In genomic region chr5:77396017-77396416, GRCh38 we compare ENCODE assay signal across 31 cellular contexts.
DNase-seq lines count a peak whose midpoint lies in the region; ATAC-seq, FAIRE-seq and TF ChIP-seq lines count a peak whose summit lies in the region.
"Had no signal": no experiment of that assay in that cellular context is flagged by ENCODE, and none has a peak within 500 bp of the region (broad histone marks: within the 10 kb centered on the region; RNA-seq: fewer than 3 reads in every experiment).

No MANE protein-coding gene starts in this region.

- no peak for TF ChIP-seq POLR2A in GM12891 (IDR thresholded peaks at IDR 0.05; ENCODE audit: low read depth, low read length)

- no peaks in the 10 kb centered on the region for H3K9me3 ChIP-seq in CD4-positive, alpha-beta memory T cell (ENCODE audit: control insufficient read depth in 1 of 2, low read length in 2 of 2)
- H3K9me3 ChIP-seq: heart left ventricle, SJCRH30 had no signal

- H3K4me3 ChIP-seq in CD4-positive, alpha-beta memory T cell (ENCODE audit: low read length in 2 of 2), result no peak overlapping the region
- H3K4me3 ChIP-seq: heart left ventricle, SJCRH30 had no signal

- H3K27me3 Mint-ChIP-seq in mesothelial cell of epicardium (ENCODE audit: low read depth), result no peaks in the 10 kb centered on the region
- peaks cover 1 to 3% of the 10 kb centered on the region in 2 donors for H3K27me3 Mint-ChIP-seq in CD4-positive, alpha-beta memory T cell
- H3K27me3 Mint-ChIP-seq: activated naive CD4-positive, alpha-beta T cell treated with anti-CD3 and anti-CD28 coated beads, Interleukin-2, amount 50 U/mL, for 24 hours; brain had no signal

- H3K4me3 Mint-ChIP-seq in mesothelial cell of epicardium, result no peak overlapping the region
- no peak overlapping the region for H3K4me3 Mint-ChIP-seq in CD4-positive, alpha-beta memory T cell
- H3K4me3 Mint-ChIP-seq: activated CD4-positive, alpha-beta memory T cell treated with anti-CD3 and anti-CD28 coated beads, Interleukin-2, amount 10 ng/mL, durations not matched to agents 7 days and 5 days; activated naive CD4-positive, alpha-beta T cell treated with anti-CD3 and anti-CD28 coated beads, Interleukin-2, amount 50 U/mL, for 24 hours; brain had no signal

- DNase-seq in GM12891 (ENCODE audit: insufficient read length, low spot score) (peak; percentile 17), NCI-H2171 (lab: John Stamatoyannopoulos, UW) (peak; percentile 10), mesothelial cell of epicardium (ENCODE audit: low spot score in 2 of 2, unreplicated experiment in 2 of 2) (no peak)
- no peak for DNase-seq in CD4-positive, alpha-beta memory T cell
- DNase-seq: activated CD4-positive, alpha-beta memory T cell treated with anti-CD3 and anti-CD28 coated beads, Interleukin-2, amount 10 ng/mL, durations not matched to agents 7 days and 5 days; activated CD4-positive, alpha-beta T cell treated with anti-CD3 and anti-CD28 coated beads for 1 hour; activated CD8-positive, alpha-beta memory T cell treated with anti-CD3 and anti-CD28 coated beads, Interleukin-2, amount 50 U/mL, for 48 hours; amniotic stem cell; dermis blood vessel endothelial cell; DMS79; heart left ventricle; left ventricle myocardium superior; NCI-H1417; NCI-H2081; SJCRH30; stimulated activated CD4-positive, alpha-beta T cell treated with anti-CD3 and anti-CD28 coated beads, Interleukin-12 subunit alpha, Interleukin-12 subunit beta, amount 100 ng/mL, for 4 hours; stimulated activated CD4-positive, alpha-beta T cell treated with anti-CD3 and anti-CD28 coated beads, Interleukin-2, amount 100 ng/mL, for 48 hours; SW 1271; trophoblast cell had no signal

- POLR2A ChIA-PET in CD4-positive, alpha-beta memory T cell (lab: Charles Lee; ENCODE audit: partially characterized antibody), result no interaction called here

- no peaks in the 10 kb centered on the region for H3K4me1 ChIP-seq in CD4-positive, alpha-beta memory T cell (ENCODE audit: insufficient read depth, low read length)
- H3K4me1 ChIP-seq: heart left ventricle had no signal

- no peak overlapping the region for H3K27ac ChIP-seq in CD4-positive, alpha-beta memory T cell (ENCODE audit: low read depth, low read length)
- H3K27ac ChIP-seq: heart left ventricle, SJCRH30 had no signal

- CTCF ChIA-PET in CD4-positive, alpha-beta memory T cell (lab: Charles Lee; ENCODE audit: partially characterized antibody), result no interaction called here

- no peaks in the 10 kb centered on the region for H3K27me3 ChIP-seq in CD4-positive, alpha-beta memory T cell (ENCODE audit: insufficient read depth, low read length)
- H3K27me3 ChIP-seq: heart left ventricle had no signal

- H3K36me3 ChIP-seq in CD4-positive, alpha-beta memory T cell (ENCODE audit: insufficient read depth, low read length), result no peaks in the 10 kb centered on the region
- H3K36me3 ChIP-seq: heart left ventricle, SJCRH30 had no signal

- no peaks in the 10 kb centered on the region for H3K9me3 Mint-ChIP-seq in mesothelial cell of epicardium
- H3K9me3 Mint-ChIP-seq in CD4-positive, alpha-beta memory T cell, result no peaks in the 10 kb centered on the region
- H3K9me3 Mint-ChIP-seq: activated CD4-positive, alpha-beta memory T cell treated with anti-CD3 and anti-CD28 coated beads, Interleukin-2, amount 10 ng/mL, durations not matched to agents 7 days and 5 days; activated naive CD4-positive, alpha-beta T cell treated with anti-CD3 and anti-CD28 coated beads, Interleukin-2, amount 50 U/mL, for 24 hours; activated T-helper 2 cell treated with anti-CD3 and anti-CD28 coated beads, Interferon-gamma antibody, Interleukin-2, Interleukin-4, amounts not matched to agents 10 μg/mL and 5 μg/mL and 100 μg/mL, durations not matched to agents 14 hours and 24 hours and 36 hours; brain had no signal

- H3K36me3 Mint-ChIP-seq in mesothelial cell of epicardium, result no peaks in the 10 kb centered on the region
- H3K36me3 Mint-ChIP-seq in CD4-positive, alpha-beta memory T cell, result no peaks in the 10 kb centered on the region
- H3K36me3 Mint-ChIP-seq: brain had no signal

- intact Hi-C loops in CD4-positive, alpha-beta memory T cell (cut with micrococcal nuclease), result no loop called here

- no peak for TF ChIP-seq CTCF in mesothelial cell of epicardium (IDR thresholded peaks at IDR 0.05; ENCODE audit: unreplicated experiment)

- ATAC-seq in GM19463 (IDR thresholded peaks at IDR 0.05; ENCODE audit: unreplicated experiment) (peak; percentile 69), HG03469 (IDR thresholded peaks at IDR 0.05; ENCODE audit: unreplicated experiment) (no peak), GM21381 (IDR thresholded peaks at IDR 0.05; ENCODE audit: unreplicated experiment) (no peak), GM21360 (IDR thresholded peaks at IDR 0.05; ENCODE audit: unreplicated experiment) (no peak)
- ATAC-seq: esophagus mucosa, heart left ventricle, left ventricle myocardium superior, sciatic nerve had no signal

- peaks cover 36% of the 10 kb centered on the region for H3K4me1 Mint-ChIP-seq in mesothelial cell of epicardium
- H3K4me1 Mint-ChIP-seq in CD4-positive, alpha-beta memory T cell, result peaks cover 0 to 3% (median 0%) of the 10 kb centered on the region in 4 donors
- H3K4me1 Mint-ChIP-seq: brain had no signal

- peak overlapping the region; percentile 63 for H3K27ac Mint-ChIP-seq in mesothelial cell of epicardium
- no peak overlapping the region for H3K27ac Mint-ChIP-seq in CD4-positive, alpha-beta memory T cell
- H3K27ac Mint-ChIP-seq: activated CD4-positive, alpha-beta memory T cell treated with anti-CD3 and anti-CD28 coated beads, Interleukin-2, amount 10 ng/mL, durations not matched to agents 7 days and 5 days; activated naive CD4-positive, alpha-beta T cell treated with anti-CD3 and anti-CD28 coated beads, Interleukin-2, amount 50 U/mL, for 24 hours; activated T-helper 2 cell treated with anti-CD3 and anti-CD28 coated beads, Interferon-gamma antibody, Interleukin-2, Interleukin-4, amounts not matched to agents 10 μg/mL and 5 μg/mL and 100 μg/mL, durations not matched to agents 14 hours and 24 hours and 36 hours; brain had no signal

- peak; percentile 35 for FAIRE-seq in GM12891 (lab: Jason Lieb, UNC)
- FAIRE-seq: G401.6, GM18507, keratinocyte had no signal

TF ChIP-seq in GM12891, 5 proteins besides CTCF, POLR2A, EP300 and RAD21:
- no peak for TF ChIP-seq SPI1 (IDR thresholded peaks at IDR 0.05; ENCODE audit: low read depth, low read length)
- TF ChIP-seq POU2F2 (IDR thresholded peaks at IDR 0.05; ENCODE audit: low read depth, low read length), result no peak
- no peak for TF ChIP-seq TAF1 (IDR thresholded peaks at IDR 0.05; ENCODE audit: low read depth, low read length)
- TF ChIP-seq PAX5 (IDR thresholded peaks at IDR 0.05; ENCODE audit: insufficient read depth, low read length, severe bottlenecking), result no peak
- TF ChIP-seq POLR2AphosphoS5 (IDR thresholded peaks at IDR 0.05; ENCODE audit: low read depth, low read length), result no peak

Comparison
In these comparisons a context has a peak if more than half of its experiments do, and no peak if none do; other contexts are left out.
1. DNase-seq: peak in GM12891 (single experiment) and NCI-H2171 (single experiment); none in mesothelial cell of epicardium (0 of 2) and CD4-positive, alpha-beta memory T cell (0 of 5).